Comparison of ENCODE assay signal across 5 cellular contexts in genomic region chr10:11388996-11389395, GRCh38.
"Had no signal": no experiment of that assay in that cellular context is flagged by ENCODE, and none has a peak within 500 bp of the region (broad histone marks: within the 10 kb centered on the region; RNA-seq: fewer than 3 reads in every experiment).

No MANE protein-coding gene starts in this region.

- H3K9me3 Mint-ChIP-seq: H9 had no signal

- H3K4me2 ChIP-seq: GM23338 had no signal

- ATAC-seq: GM23338 had no signal

- DNase-seq: H9, HCEC 1CT, IMR-90, KBM-7 had no signal

- H3K27ac Mint-ChIP-seq: GM23338, H9 had no signal

- H3K4me3 Mint-ChIP-seq: GM23338, H9 had no signal

- H2AFZ ChIP-seq: GM23338 had no signal

- H3K4me3 ChIP-seq: GM23338 had no signal
